ENCODE assay signal across 1 cellular context in genomic region chr1:229514578-229515275, GRCh38.
TF ChIP-seq lines count a peak whose summit lies in the region.

No MANE protein-coding gene starts in this region.

TF ChIP-seq in K562, 482 proteins besides CTCF, POLR2A, EP300 and RAD21 (continues in another document):
- no peak for TF ChIP-seq PBX2 (CRISPR knock-in tag; IDR thresholded peaks at IDR 0.05; ENCODE audit: low read depth)
- peak; percentile 36; the same call in 1 of the 2 replicates for TF ChIP-seq PBX2 (tag; conservative IDR thresholded peaks at IDR 0.05; ENCODE audit: low read depth)
- peak; percentile 36; the same call in 1 of the 2 replicates for TF ChIP-seq L3MBTL2 (IDR thresholded peaks at IDR 0.05)
- TF ChIP-seq SMARCC2 (IDR thresholded peaks at IDR 0.05; ENCODE audit: low read depth) = no peak
- peak; percentile 58 for TF ChIP-seq PKNOX1 (IDR thresholded peaks at IDR 0.05)
- no peak for TF ChIP-seq U2AF1 (optimal IDR thresholded peaks at IDR 0.05; ENCODE audit: low read depth, low read length)
- 0 out of 2 replicates have a peak, but pooled peaks have one; percentile 51 for TF ChIP-seq DMBX1 (CRISPR knock-in tag; IDR thresholded peaks at IDR 0.05; ENCODE audit: borderline replicate concordance)
- no peak for TF ChIP-seq HOMEZ (CRISPR knock-in tag; IDR thresholded peaks at IDR 0.05)
- no peak for TF ChIP-seq ATF1 (CRISPR knock-in tag; IDR thresholded peaks at IDR 0.05)
- no peak for TF ChIP-seq ATF1 (tag; IDR thresholded peaks at IDR 0.05)
- no peak for TF ChIP-seq CBX3 (IDR thresholded peaks at IDR 0.05; ENCODE audit: borderline replicate concordance in 1 of 2, low read length in 2 of 2)
- TF ChIP-seq ZBTB1 (CRISPR knock-in tag; IDR thresholded peaks at IDR 0.05; ENCODE audit: borderline replicate concordance, low read depth) = 0 out of 2 replicates have a peak, but pooled peaks have one; percentile 29
- 0 out of 2 replicates have a peak, but pooled peaks have one; percentile 18 for TF ChIP-seq ZNF384 (IDR thresholded peaks at IDR 0.05; ENCODE audit: low read depth, low read length)
- TF ChIP-seq TEAD1 (CRISPR knock-in tag; IDR thresholded peaks at IDR 0.05) = peak in 1 of 2 experiments; percentile 79; a peak in 1 of 4 replicates
- no peak for TF ChIP-seq TFE3 (CRISPR knock-in tag; IDR thresholded peaks at IDR 0.05)
- TF ChIP-seq MLLT1 (IDR thresholded peaks at IDR 0.05) = no peak
- peak; percentile 28; the same call in 1 of the 2 replicates for TF ChIP-seq XRCC5 (IDR thresholded peaks at IDR 0.05; ENCODE audit: low read depth, low read length)
- no peak for TF ChIP-seq ZNF77 (CRISPR knock-in tag; IDR thresholded peaks at IDR 0.05)
- no peak for TF ChIP-seq CHD4 (IDR thresholded peaks at IDR 0.05; ENCODE audit: insufficient read depth, insufficient replicate concordance, low read depth, low read length, poor library complexity, severe bottlenecking)
- no peak for TF ChIP-seq HMG20A (CRISPR knock-in tag; conservative IDR thresholded peaks at IDR 0.05)
- peak; percentile 14 to 53; a peak in 1 of 4 replicates for TF ChIP-seq FOXK2 (conservative IDR thresholded peaks at IDR 0.05 in 1 of 2, IDR thresholded peaks at IDR 0.05 in 1 of 2; ENCODE audit: low read depth in 2 of 2)
- TF ChIP-seq IRF9 (tag; IDR thresholded peaks at IDR 0.05) = no peak
- TF ChIP-seq KLF6 (CRISPR knock-in tag; IDR thresholded peaks at IDR 0.05; ENCODE audit: borderline replicate concordance) = 0 out of 2 replicates have a peak, but pooled peaks have one; percentile 36
- no peak for TF ChIP-seq RBM22 (IDR thresholded peaks at IDR 0.05; ENCODE audit: low read depth, low read length, poor library complexity, severe bottlenecking)
- peak; percentile 94 for TF ChIP-seq PREB (CRISPR knock-in tag; IDR thresholded peaks at IDR 0.05)
- no peak for TF ChIP-seq HNRNPL (IDR thresholded peaks at IDR 0.05; ENCODE audit: low read depth, low read length)
- no peak for TF ChIP-seq GTF2E2 (tag; IDR thresholded peaks at IDR 0.05)
- 0 out of 2 replicates have a peak, but pooled peaks have one; percentile 21 for TF ChIP-seq HCFC1 (IDR thresholded peaks at IDR 0.05; ENCODE audit: low read depth, low read length)
- no peak for TF ChIP-seq ZFP36 (IDR thresholded peaks at IDR 0.05; ENCODE audit: low read depth, low read length, partially characterized antibody)
- TF ChIP-seq SAP30 (IDR thresholded peaks at IDR 0.05; ENCODE audit: borderline replicate concordance, insufficient read depth, low read depth, low read length, poor library complexity, severe bottlenecking) = no peak
- no peak for TF ChIP-seq ZNF124 (CRISPR knock-in tag; IDR thresholded peaks at IDR 0.05)
- 0 out of 2 replicates have a peak, but pooled peaks have one; percentile 5 for TF ChIP-seq MAFK (IDR thresholded peaks at IDR 0.05; ENCODE audit: low read length)
- TF ChIP-seq ZNF740 (CRISPR knock-in tag; IDR thresholded peaks at IDR 0.05) = no peak
- no peak for TF ChIP-seq ZNF740 (tag; IDR thresholded peaks at IDR 0.05)
- TF ChIP-seq ATF3 (IDR thresholded peaks at IDR 0.05) = no peak
- TF ChIP-seq ATF3 (CRISPR knock-in tag; conservative IDR thresholded peaks at IDR 0.05) = 0 out of 2 replicates have a peak, but pooled peaks have one; percentile 48
- 0 out of 2 replicates have a peak, but pooled peaks have one; percentile 53 for TF ChIP-seq AFF4 (CRISPR knock-in tag; IDR thresholded peaks at IDR 0.05)
- no peak for TF ChIP-seq ZNF57 (CRISPR knock-in tag; IDR thresholded peaks at IDR 0.05)
- TF ChIP-seq SMC3 (conservative IDR thresholded peaks at IDR 0.05; ENCODE audit: insufficient read depth, low read depth, low read length) = peak; percentile 79
- TF ChIP-seq HINFP (tag; conservative IDR thresholded peaks at IDR 0.05; ENCODE audit: low read depth) = no peak
- TF ChIP-seq SAFB (IDR thresholded peaks at IDR 0.05; ENCODE audit: borderline replicate concordance, low read depth, low read length) = no peak
